8 cellular contexts compared by ENCODE assay signal in genomic region chr14:63641473-63642228, GRCh38. TPM values are rescaled to one million over a fixed set of nuclear protein-coding genes. Genes with fewer than 3 reads are reported as not detected.
DNase-seq lines count a peak whose midpoint lies in the region; ATAC-seq and TF ChIP-seq lines count a peak whose summit lies in the region.

A gene with protein sequence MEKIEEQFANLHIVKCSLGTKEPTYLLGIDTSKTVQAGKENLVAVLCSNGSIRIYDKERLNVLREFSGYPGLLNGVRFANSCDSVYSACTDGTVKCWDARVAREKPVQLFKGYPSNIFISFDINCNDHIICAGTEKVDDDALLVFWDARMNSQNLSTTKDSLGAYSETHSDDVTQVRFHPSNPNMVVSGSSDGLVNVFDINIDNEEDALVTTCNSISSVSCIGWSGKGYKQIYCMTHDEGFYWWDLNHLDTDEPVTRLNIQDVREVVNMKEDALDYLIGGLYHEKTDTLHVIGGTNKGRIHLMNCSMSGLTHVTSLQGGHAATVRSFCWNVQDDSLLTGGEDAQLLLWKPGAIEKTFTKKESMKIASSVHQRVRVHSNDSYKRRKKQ (minus strand): TSS chr14:63641871. CDS start chr14:63599942, 41,929 bp downstream.

- TF ChIP-seq CTCF in CD14-positive monocyte (IDR thresholded peaks at IDR 0.05) (peak; percentile 81), coronary artery (IDR thresholded peaks at IDR 0.05) (peak; percentile 58)

- POLR2A ChIA-PET in activated CD4-positive, alpha-beta T cell treated with anti-CD3 and anti-CD28 coated beads, Interleukin-2, amount 10 ng/mL, durations not matched to agents 7 days and 5 days (lab: Charles Lee): interaction anchor here (0.6 to 1.5 kb wide), 4 partner anchors 11 to 863 kb away, joined by 3 to 4 read pairs (median 3); partner anchors contain the start of gene ZBTB1

- H3K36me3 Mint-ChIP-seq in CD14-positive monocyte: peaks cover 9 to 13% of the 10 kb centered on the region in 2 donors
- H3K36me3 Mint-ChIP-seq in activated CD4-positive, alpha-beta T cell treated with anti-CD3 and anti-CD28 coated beads, Interleukin-2, amount 10 ng/mL, durations not matched to agents 7 days and 5 days (ENCODE audit: low read depth): peaks cover 28% of the 10 kb centered on the region

- peaks cover 5% of the 10 kb centered on the region for H3K4me1 Mint-ChIP-seq in CD14-positive monocyte
- peaks cover 39% of the 10 kb centered on the region for H3K4me1 Mint-ChIP-seq in activated CD4-positive, alpha-beta T cell treated with anti-CD3 and anti-CD28 coated beads, Interleukin-2, amount 10 ng/mL, durations not matched to agents 7 days and 5 days

- peak; percentile 98 for DNase-seq in CD14-positive monocyte (ENCODE audit: low spot score)
- peak; percentile 100 for DNase-seq in NCI-H69 (lab: John Stamatoyannopoulos, UW)
- DNase-seq in activated CD4-positive, alpha-beta T cell treated with anti-CD3 and anti-CD28 coated beads, Interleukin-2, amount 10 ng/mL, durations not matched to agents 7 days and 5 days: peak; percentile 98
- DNase-seq in coronary artery (ENCODE audit: low spot score): peak; percentile 99
- DNase-seq in left colon: peak; percentile 95 to 98
- DNase-seq in stimulated activated CD4-positive, alpha-beta T cell treated with anti-CD3 and anti-CD28 coated beads, Interleukin-1b, Interleukin-23, amount 100 ng/mL, for 48 hours: peak; percentile 98

- H3K27me3 Mint-ChIP-seq in CD14-positive monocyte (ENCODE audit: low read depth in 3 of 3): peaks cover 0 to 2% (median 0%) of the 10 kb centered on the region in 3 donors
- no peaks in the 10 kb centered on the region for H3K27me3 Mint-ChIP-seq in activated CD4-positive, alpha-beta T cell treated with anti-CD3 and anti-CD28 coated beads, Interleukin-2, amount 10 ng/mL, durations not matched to agents 7 days and 5 days

- CTCF ChIA-PET in activated CD4-positive, alpha-beta T cell treated with anti-CD3 and anti-CD28 coated beads, Interleukin-2, amount 10 ng/mL, durations not matched to agents 7 days and 5 days (lab: Charles Lee): interaction anchor here (0.6 to 1.8 kb wide), 9 partner anchors 8 to 700 kb away, joined by 3 to 10 read pairs (median 3); no protein-coding TSS in a partner anchor

- H3K9me3 Mint-ChIP-seq in CD14-positive monocyte: peaks cover 0 to 7% (median under 1%) of the 10 kb centered on the region in 7 donors
- H3K9me3 Mint-ChIP-seq in activated CD4-positive, alpha-beta T cell treated with anti-CD3 and anti-CD28 coated beads, Interleukin-2, amount 10 ng/mL, durations not matched to agents 7 days and 5 days: peaks cover 7% of the 10 kb centered on the region

- peak within 1 kb of the TSS; percentile 82 for H3K4me3 ChIP-seq in coronary artery

- H3K27ac Mint-ChIP-seq in CD14-positive monocyte: peak within 1 kb of the TSS; percentile 99 to 100 (median 100)
- peak within 1 kb of the TSS; percentile 91 for H3K27ac Mint-ChIP-seq in activated CD4-positive, alpha-beta T cell treated with anti-CD3 and anti-CD28 coated beads, Interleukin-2, amount 10 ng/mL, durations not matched to agents 7 days and 5 days

- peak; percentile 83 for ATAC-seq in GM19351 (IDR thresholded peaks at IDR 0.05; ENCODE audit: unreplicated experiment)
- ATAC-seq in HG03521 (IDR thresholded peaks at IDR 0.05; ENCODE audit: unreplicated experiment): peak; percentile 85
- ATAC-seq in left colon: peak; percentile 90

- peak within 1 kb of the TSS; percentile 95 to 96 for H3K27ac ChIP-seq in coronary artery

- intact Hi-C loops in CD14-positive monocyte (cut with micrococcal nuclease): loop anchor here (1.0 to 5.0 kb wide), 3 partner anchors 86 to 99 kb away; partner anchors contain the start of genes PPP2R5E (in 2 of the 2) and SGPP1 (in 1 of the 2)
- intact Hi-C loops in left colon (cut with DNase I, micrococcal nuclease): no loop called here

- H3K4me3 Mint-ChIP-seq in CD14-positive monocyte: peak within 1 kb of the TSS; percentile 96 to 99
- H3K4me3 Mint-ChIP-seq in activated CD4-positive, alpha-beta T cell treated with anti-CD3 and anti-CD28 coated beads, Interleukin-2, amount 10 ng/mL, durations not matched to agents 7 days and 5 days: peak within 1 kb of the TSS; percentile 77

RNA-seq across cellular contexts. Expression of the gene that starts here (rescaled TPM):
- polyA plus RNA-seq in CD14-positive monocyte: 1 to 10 TPM; 2.1 to 3.6 TPM
- total RNA-seq in activated CD4-positive, alpha-beta T cell treated with anti-CD3 and anti-CD28 coated beads, Interleukin-2, amount 10 ng/mL, durations not matched to agents 7 days and 5 days: 10 to 100 TPM; 17.5 to 20.7 TPM
- 10 to 100 TPM; 10.8 to 12.1 TPM for total RNA-seq in left colon

Comparison
In these comparisons a context has a peak if more than half of its experiments do, and no peak if none do; other contexts are left out.
1. Peak in every context shown above with its lines: DNase-seq, ATAC-seq, H3K4me3 ChIP-seq and H3K27ac ChIP-seq.
2. intact Hi-C loops: an anchor here in CD14-positive monocyte (1.0 to 5.0 kb wide); none called in left colon.